Comparison of ENCODE assay signal across 19 cellular contexts in genomic region chr14:45559626-45560025, GRCh38.
DNase-seq lines count a peak whose midpoint lies in the region; FAIRE-seq and TF ChIP-seq lines count a peak whose summit lies in the region.
"Had no signal": no experiment of that assay in that cellular context is flagged by ENCODE, and none has a peak within 500 bp of the region (broad histone marks: within the 10 kb centered on the region; RNA-seq: fewer than 3 reads in every experiment).

No MANE protein-coding gene starts in this region.

- H2BK20ac ChIP-seq in H9 (ENCODE audit: low read depth, low read length, poor library complexity, severe bottlenecking) (no peak overlapping the region), H1 (ENCODE audit: low read length) (no peak overlapping the region)

- no peak overlapping the region for H3K4ac ChIP-seq in H9 (ENCODE audit: low read depth, low read length)
- no peak overlapping the region for H3K4ac ChIP-seq in H1 (replicated peaks; ENCODE audit: insufficient read length, low read depth, low read length)
- H3K4ac ChIP-seq in neuronal stem cell (ENCODE audit: low read length), result no peak overlapping the region

- no peaks in the 10 kb centered on the region for H3K9me3 ChIP-seq in H9 (ENCODE audit: control insufficient read depth, low read depth, low read length)
- H3K9me3 ChIP-seq in H1 (ENCODE audit: insufficient read depth in 2 of 2, low read depth in 1 of 2, low read length in 1 of 2), result no peaks in the 10 kb centered on the region
- H3K9me3 ChIP-seq in neuronal stem cell (replicated peaks in 1 of 2; ENCODE audit: control insufficient read depth in 2 of 2, insufficient read depth in 1 of 2, low read depth in 1 of 2, low read length in 2 of 2), result no peaks in the 10 kb centered on the region
- H3K9me3 ChIP-seq: MG63 had no signal

- no peak overlapping the region for H3K4me3 ChIP-seq in H1 (ENCODE audit: extremely low read depth in 1 of 4, insufficient read depth in 2 of 4, low read depth in 3 of 4, low read length in 4 of 4)
- no peak overlapping the region for H3K4me3 ChIP-seq in neuronal stem cell (ENCODE audit: low read length in 2 of 2)
- H3K4me3 ChIP-seq: MG63 had no signal

- H4K91ac ChIP-seq in H9 (ENCODE audit: insufficient read length, low read depth, low read length), result no peak overlapping the region
- no peak overlapping the region for H4K91ac ChIP-seq in H1 (replicated peaks; ENCODE audit: insufficient read length, low read length)
- H4K91ac ChIP-seq in neuronal stem cell (ENCODE audit: low read depth, low read length, poor library complexity), result no peak overlapping the region

- POLR2A ChIA-PET in H1 (lab: Charles Lee; ENCODE audit: partially characterized antibody), result no interaction called here

- H3K56ac ChIP-seq in H9 (ENCODE audit: insufficient read length, low read depth, low read length), result no peak overlapping the region
- no peak overlapping the region for H3K56ac ChIP-seq in H1 (replicated peaks; ENCODE audit: insufficient read length, low read depth, low read length)

- no peak overlapping the region for H3K4me3 Mint-ChIP-seq in H9
- H3K4me3 Mint-ChIP-seq: CD4-positive, CD25-positive, alpha-beta regulatory T cell had no signal

- H2AK5ac ChIP-seq in H9 (ENCODE audit: insufficient read length, low read length) (no peak overlapping the region), H1 (ENCODE audit: low read depth, low read length) (no peak overlapping the region), neuronal stem cell (ENCODE audit: low read depth, low read length) (no peak overlapping the region)

- DNase-seq in H9 (no peak), NAMALWA (ENCODE audit: low spot score) (peak; percentile 1), H1 (ENCODE audit: low read depth in 1 of 2, low spot score in 2 of 2) (no peak), neuronal stem cell (ENCODE audit: low spot score) (no peak), DMS79 treated with DMSO at 0.1 percent for 48 hours (lab: John Stamatoyannopoulos, UW) (no peak), kidney glomerular epithelial cell (lab: John Stamatoyannopoulos, UW) (no peak), caudate nucleus (lab: John Stamatoyannopoulos, UW) (no peak)
- DNase-seq: CD4-positive, CD25-positive, alpha-beta regulatory T cell; DMS79; GOT3; MG63; NCI-H1048; NCI-H1417 treated with DMSO at 0.1 percent for 48 hours; NCI-H187; NCI-H2107; NCI-H2227 treated with DMSO at 0.1 percent for 48 hours; NCI-H510A; NCI-H774; SHP77 had no signal

- H2BK15ac ChIP-seq in H9 (ENCODE audit: low read depth, low read length) (no peak overlapping the region), H1 (ENCODE audit: low read length) (no peak overlapping the region), neuronal stem cell (ENCODE audit: low read length) (no peak overlapping the region)

- H4K8ac ChIP-seq in H9 (replicated peaks; ENCODE audit: insufficient read length, low read depth, low read length) (no peak overlapping the region), H1 (ENCODE audit: extremely low read depth, insufficient read depth, low read length) (no peak overlapping the region), neuronal stem cell (ENCODE audit: low read depth, low read length) (no peak overlapping the region)

- no CpG with 5 or more reads among the region's 5 CpGs for WGBS in H9 (ENCODE audit: extremely low coverage, insufficient read length, low lambda C conversion rate)
- WGBS in H1 (ENCODE audit: extremely low coverage in 1 of 2, insufficient coverage in 1 of 2, insufficient read length in 1 of 2, insufficient replicate concordance in 2 of 2, low coverage in 1 of 2, low lambda C conversion rate in 2 of 2, missing lambda C conversion rate in 1 of 2), 2 experiments, result 89% methylated on average over 5 of the region's 5 CpGs; no CpG with 5 or more reads in 1 of the 2 experiments
- no CpG with 5 or more reads among the region's 5 CpGs for WGBS in neuronal stem cell (ENCODE audit: extremely low coverage in 2 of 2, insufficient read length in 2 of 2, insufficient replicate concordance in 1 of 2), 2 donors

- H3K27ac ChIP-seq in H9 (ENCODE audit: insufficient read length, low read depth, low read length) (no peak overlapping the region), H1 (ENCODE audit: low read depth, low read length) (no peak overlapping the region), neuronal stem cell (replicated peaks; ENCODE audit: low read length) (no peak overlapping the region), caudate nucleus (ENCODE audit: low read depth, low read length) (no peak overlapping the region)

- no peaks in the 10 kb centered on the region for H3K9me3 Mint-ChIP-seq in H9

- peak; percentile 55 for FAIRE-seq in H1 (lab: Jason Lieb, UNC)

- H3K23me2 ChIP-seq in H9 (ENCODE audit: insufficient read length, low read depth, low read length, poor library complexity, severe bottlenecking) (no peaks in the 10 kb centered on the region), H1 (ENCODE audit: low read depth, low read length) (no peaks in the 10 kb centered on the region)

- H3K18ac ChIP-seq in H9 (ENCODE audit: insufficient read length, low read depth, low read length) (no peak overlapping the region), H1 (ENCODE audit: extremely low read depth, low read length) (no peak overlapping the region), neuronal stem cell (ENCODE audit: low read length) (no peak overlapping the region)

- no peak overlapping the region for H2BK12ac ChIP-seq in H9 (ENCODE audit: insufficient read length, low read depth, low read length)
- H2BK12ac ChIP-seq in H1 (ENCODE audit: low read depth, low read length), result no peak overlapping the region
- H2BK12ac ChIP-seq in neuronal stem cell (ENCODE audit: low read length), result no peak overlapping the region

- H4K20me1 ChIP-seq in H9 (ENCODE audit: control insufficient read depth, insufficient read depth, insufficient read length) (no peaks in the 10 kb centered on the region), H1 (replicated peaks in 1 of 2; ENCODE audit: control insufficient read depth in 1 of 2, insufficient read depth in 2 of 2, low read length in 2 of 2) (no peaks in the 10 kb centered on the region)

- no peaks in the 10 kb centered on the region for H3K79me2 ChIP-seq in H9 (ENCODE audit: insufficient read depth, low read length)
- no peaks in the 10 kb centered on the region for H3K79me2 ChIP-seq in H1 (ENCODE audit: control insufficient read depth in 1 of 2, insufficient read depth in 2 of 2, low read length in 2 of 2)

- no peaks in the 10 kb centered on the region for H3K36me3 Mint-ChIP-seq in H9 (ENCODE audit: insufficient read depth in 1 of 3, low read depth in 3 of 3)
- H3K36me3 Mint-ChIP-seq: CD4-positive, CD25-positive, alpha-beta regulatory T cell had no signal

- H3K9ac ChIP-seq in H9 (ENCODE audit: extremely low read depth, insufficient read length, low read length) (no peak overlapping the region), H1 (replicated peaks in 1 of 4; ENCODE audit: extremely low read depth in 1 of 4, low read depth in 3 of 4, low read length in 3 of 4) (no peak overlapping the region), neuronal stem cell (ENCODE audit: low read depth, low read length, poor library complexity) (peak overlapping the region; percentile 7)

- no peaks in the 10 kb centered on the region for H3K27me3 ChIP-seq in H9 (ENCODE audit: insufficient read depth, low read length)
- no peaks in the 10 kb centered on the region for H3K27me3 ChIP-seq in H1 (replicated peaks in 1 of 4; ENCODE audit: control insufficient read depth in 3 of 4, extremely low read depth in 1 of 4, insufficient read depth in 3 of 4, low read length in 3 of 4)
- no peaks in the 10 kb centered on the region for H3K27me3 ChIP-seq in neuronal stem cell (ENCODE audit: control insufficient read depth in 3 of 3, insufficient read depth in 3 of 3, low read depth in 1 of 3, low read length in 3 of 3)
- H3K27me3 ChIP-seq: MG63 had no signal

- H2BK120ac ChIP-seq in H9 (ENCODE audit: low read depth, low read length, poor library complexity, severe bottlenecking), result no peak overlapping the region
- no peak overlapping the region for H2BK120ac ChIP-seq in H1 (replicated peaks; ENCODE audit: low read depth, low read length)
- H2BK120ac ChIP-seq in neuronal stem cell (ENCODE audit: low read depth, low read length), result no peak overlapping the region

- peaks cover 7% of the 10 kb centered on the region in 2 experiments for H3K4me1 Mint-ChIP-seq in H9
- H3K4me1 Mint-ChIP-seq: CD4-positive, CD25-positive, alpha-beta regulatory T cell had no signal

- no peak overlapping the region for H3K4me2 ChIP-seq in H9 (ENCODE audit: insufficient read depth, insufficient read length, low read length)
- no peak overlapping the region for H3K4me2 ChIP-seq in H1 (ENCODE audit: insufficient read depth in 1 of 2, low read depth in 2 of 2, low read length in 2 of 2)
- H3K4me2 ChIP-seq in neuronal stem cell (ENCODE audit: insufficient read depth, low read length, poor library complexity, severe bottlenecking), result no peak overlapping the region

- H3T11ph ChIP-seq in H9 (ENCODE audit: low read length), result no peak overlapping the region

- no peaks in the 10 kb centered on the region for H3K4me1 ChIP-seq in H9 (ENCODE audit: insufficient read depth, low read length)
- H3K4me1 ChIP-seq in H1 (replicated peaks in 1 of 4; ENCODE audit: control insufficient read depth in 3 of 4, insufficient read depth in 4 of 4, low read length in 3 of 4), result no peaks in the 10 kb centered on the region; a peak in 1 of 7 replicates
- H3K4me1 ChIP-seq in neuronal stem cell (ENCODE audit: control insufficient read depth in 2 of 2, insufficient read depth in 1 of 2, low read depth in 1 of 2, low read length in 2 of 2), result no peaks in the 10 kb centered on the region

- TF ChIP-seq EP300 in H1 (IDR thresholded peaks at IDR 0.05; ENCODE audit: borderline replicate concordance in 1 of 2, low read depth in 2 of 2, low read length in 2 of 2), result no peak

- CTCF ChIA-PET in H1 (lab: Charles Lee; ENCODE audit: partially characterized antibody), result interaction anchor here (0.9 to 1.2 kb wide), 6 partner anchors 9 to 370 kb away, joined by 3 to 4 read pairs (median 3); no protein-coding TSS in a partner anchor

- H3K23ac ChIP-seq in H9 (ENCODE audit: insufficient read length, low read depth, low read length) (no peak overlapping the region), H1 (ENCODE audit: insufficient read length) (no peak overlapping the region), neuronal stem cell (ENCODE audit: low read depth, low read length, poor library complexity) (no peak overlapping the region)

- H3K36me3 ChIP-seq in H1 (ENCODE audit: control insufficient read depth in 2 of 4, insufficient read depth in 4 of 4, low read length in 3 of 4) (no peaks in the 10 kb centered on the region), neuronal stem cell (replicated peaks in 1 of 2; ENCODE audit: control insufficient read depth in 2 of 2, insufficient read depth in 2 of 2, low read length in 2 of 2) (no peaks in the 10 kb centered on the region)
- H3K36me3 ChIP-seq: MG63 had no signal

- H2BK5ac ChIP-seq in H9 (ENCODE audit: insufficient read length, low read length) (no peak overlapping the region), H1 (ENCODE audit: low read depth, low read length) (no peak overlapping the region), neuronal stem cell (ENCODE audit: low read length) (no peak overlapping the region)

- TF ChIP-seq POLR2A in H1 (IDR thresholded peaks at IDR 0.05; ENCODE audit: control extremely low read depth in 1 of 2, low read depth in 2 of 2, low read length in 2 of 2), result no peak

- no peak overlapping the region for H2AFZ ChIP-seq in H9 (ENCODE audit: low read length)
- H2AFZ ChIP-seq in H1 (ENCODE audit: low read length), result no peak overlapping the region
- H2AFZ ChIP-seq in neuronal stem cell (ENCODE audit: low read length), result no peak overlapping the region

- TF ChIP-seq CTCF in H9 (conservative IDR thresholded peaks at IDR 0.05) (peak; percentile 44; the same call in 2 of the 3 replicates), H1 (IDR thresholded peaks at IDR 0.05; ENCODE audit: control extremely low read depth in 1 of 3, insufficient read depth in 1 of 3, low read depth in 1 of 3, low read length in 3 of 3) (peak in 2 of 3 experiments; percentile 1 to 30; a peak in 1 of 4 replicates)

- H3K27me3 Mint-ChIP-seq in H9 (ENCODE audit: low read depth), result no peaks in the 10 kb centered on the region
- H3K27me3 Mint-ChIP-seq: CD4-positive, CD25-positive, alpha-beta regulatory T cell had no signal

- no peaks in the 10 kb centered on the region for H3K79me1 ChIP-seq in H9 (ENCODE audit: insufficient read depth, low read depth, low read length, poor library complexity, severe bottlenecking)
- H3K79me1 ChIP-seq in H1 (ENCODE audit: low read depth, low read length), result no peaks in the 10 kb centered on the region
- H3K79me1 ChIP-seq in neuronal stem cell (ENCODE audit: low read depth, low read length), result no peaks in the 10 kb centered on the region

- H3K14ac ChIP-seq in H9 (ENCODE audit: insufficient read depth, low read length), result no peak overlapping the region
- no peak overlapping the region for H3K14ac ChIP-seq in H1 (ENCODE audit: insufficient read length)
- H3K14ac ChIP-seq in neuronal stem cell (ENCODE audit: low read length), result no peak overlapping the region

- 0 out of 4 replicates have a peak, but pooled peaks of 1 of the 2 experiments have one; percentile 1 for TF ChIP-seq RAD21 in H1 (IDR thresholded peaks at IDR 0.05 in 1 of 2, conservative IDR thresholded peaks at IDR 0.05 in 1 of 2; ENCODE audit: low read depth in 2 of 2, low read length in 2 of 2)

- no peak overlapping the region for H3K27ac Mint-ChIP-seq in H9
- H3K27ac Mint-ChIP-seq: CD4-positive, CD25-positive, alpha-beta regulatory T cell had no signal

- H4K5ac ChIP-seq in H9 (ENCODE audit: insufficient read length, low read depth, low read length), result no peak overlapping the region
- no peak overlapping the region for H4K5ac ChIP-seq in H1 (ENCODE audit: insufficient read length, low read depth, low read length)
